In the genomic region with DNA sequence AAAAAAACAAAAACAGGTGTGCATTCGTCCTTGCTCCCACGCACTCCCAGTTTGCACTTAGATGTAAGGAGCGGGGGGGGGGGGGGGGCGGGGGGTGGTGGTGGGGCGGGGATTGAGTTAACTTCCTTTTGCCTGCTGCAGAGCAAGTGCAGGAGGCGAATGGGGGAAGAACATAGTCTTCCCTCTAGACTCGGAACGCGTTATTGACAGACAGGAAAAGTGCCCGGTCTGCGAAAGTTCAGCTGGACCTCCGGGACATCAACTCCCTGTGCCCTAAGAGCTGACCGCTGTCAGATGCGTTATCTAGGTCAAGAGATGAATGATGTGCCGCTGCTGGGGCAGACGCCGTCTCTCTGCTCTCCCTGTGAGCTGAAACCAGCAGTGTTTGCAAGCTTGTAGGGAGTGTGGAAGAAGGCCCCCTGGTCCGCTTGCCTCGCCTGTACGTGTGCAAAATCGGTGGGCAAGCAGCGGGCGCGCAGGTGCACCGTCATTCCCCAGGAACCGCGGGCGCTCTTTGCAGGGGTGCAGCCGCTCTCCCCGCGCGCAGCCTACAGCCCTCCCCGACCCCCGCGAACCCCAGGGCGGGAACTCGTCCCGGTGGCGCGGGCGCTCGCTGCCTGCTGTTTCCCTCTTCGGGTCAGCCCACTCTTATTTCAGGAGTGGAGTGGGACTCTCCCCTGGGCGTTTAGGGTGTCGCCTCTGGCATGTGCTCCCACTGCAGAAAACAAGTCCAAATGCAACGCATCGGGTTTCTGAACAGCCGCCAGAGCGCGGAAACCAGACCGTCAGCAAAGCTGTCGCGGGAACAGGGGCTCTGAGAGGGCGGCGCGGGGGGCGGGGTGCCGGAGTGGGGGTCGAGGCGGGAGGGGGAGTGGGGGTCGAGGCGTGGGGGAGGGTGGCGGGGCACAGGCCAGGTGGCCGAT, we compare ENCODE assay signal across 8 cellular contexts. TPM values are rescaled to one million over a fixed set of nuclear protein-coding genes. Genes with fewer than 3 reads are reported as not detected.
DNase-seq lines count a peak whose midpoint lies in the region; ATAC-seq and TF ChIP-seq lines count a peak whose summit lies in the region.

No MANE protein-coding gene starts in this region.

- H3K27ac ChIP-seq in MM.1S (ENCODE audit: low read length) = no peak overlapping the region
- peak overlapping the region; percentile 27 to 99 (median 90) for H3K27ac ChIP-seq in heart left ventricle
- H3K27ac ChIP-seq in prostate gland = peak overlapping the region; percentile 30 to 86

- peak overlapping the region; percentile 56; the same call in 1 of the 2 replicates for H2AFZ ChIP-seq in MM.1S (ENCODE audit: low read length)

- H3K4me3 Mint-ChIP-seq in activated T-helper 2 cell treated with anti-CD3 and anti-CD28 coated beads, Interferon-gamma antibody, Interleukin-2, Interleukin-4, amounts not matched to agents 10 μg/mL and 5 μg/mL and 100 μg/mL, durations not matched to agents 14 hours and 24 hours and 36 hours (ENCODE audit: low read depth) = peak overlapping the region; percentile 81

- 0 out of 2 replicates have a peak, but pooled peaks cover 4% of the 10 kb centered on the region for H3K79me2 ChIP-seq in MM.1S (ENCODE audit: low read length)

- peak overlapping the region; percentile 53 for H3K4me3 ChIP-seq in MM.1S (ENCODE audit: low read length)
- H3K4me3 ChIP-seq in heart left ventricle = peak overlapping the region; percentile 21 to 89 (median 78)
- peak overlapping the region; percentile 71 to 77 for H3K4me3 ChIP-seq in prostate gland

- H3K9me3 Mint-ChIP-seq in activated T-helper 2 cell treated with anti-CD3 and anti-CD28 coated beads, Interferon-gamma antibody, Interleukin-2, Interleukin-4, amounts not matched to agents 10 μg/mL and 5 μg/mL and 100 μg/mL, durations not matched to agents 14 hours and 24 hours and 36 hours = no peaks in the 10 kb centered on the region

- peaks cover 10% of the 10 kb centered on the region; the same call in 1 of the 2 replicates for H3F3A ChIP-seq in MM.1S (ENCODE audit: insufficient read depth, low read length)

- ATAC-seq in heart left ventricle (no peak), GM18502 (IDR thresholded peaks at IDR 0.05; ENCODE audit: poor library complexity, unreplicated experiment) (no peak), HG02798 (IDR thresholded peaks at IDR 0.05; ENCODE audit: poor library complexity, unreplicated experiment) (no peak)

- peak; percentile 60 for DNase-seq in EL
- DNase-seq in MM.1S = peak; percentile 41
- DNase-seq in activated T-helper 2 cell treated with anti-CD3 and anti-CD28 coated beads, Interferon-gamma antibody, Interleukin-2, Interleukin-4, amounts not matched to agents 10 μg/mL and 5 μg/mL and 100 μg/mL, durations not matched to agents 14 hours and 24 hours and 36 hours (ENCODE audit: low spot score) = no peak
- DNase-seq in heart left ventricle = peak in 4 of 5 donors; percentile 37 to 59 (median 46)
- DNase-seq in prostate gland (ENCODE audit: low spot score) = peak; percentile 22
- DNase-seq in SW 1271 (lab: John Stamatoyannopoulos, UW) = no peak

- H3K27me3 ChIP-seq in MM.1S (replicated peaks; ENCODE audit: insufficient read depth, low read length) (no peaks in the 10 kb centered on the region), heart left ventricle (no peaks in the 10 kb centered on the region), prostate gland (replicated peaks; ENCODE audit: insufficient read depth) (no peaks in the 10 kb centered on the region)

- H3K27me3 Mint-ChIP-seq in activated T-helper 2 cell treated with anti-CD3 and anti-CD28 coated beads, Interferon-gamma antibody, Interleukin-2, Interleukin-4, amounts not matched to agents 10 μg/mL and 5 μg/mL and 100 μg/mL, durations not matched to agents 14 hours and 24 hours and 36 hours (ENCODE audit: low read depth) = no peaks in the 10 kb centered on the region

- TF ChIP-seq POLR2A in heart left ventricle (IDR thresholded peaks at IDR 0.05) (no peak), prostate gland (IDR thresholded peaks at IDR 0.05) (no peak)

- 0 to 1% (median 1%) methylated on average over 25 to 64 of the region's 64 CpGs for WGBS in heart left ventricle, 4 donors
- WGBS in prostate gland = under 1% methylated on average over 61 of the region's 64 CpGs

- H3K36me3 ChIP-seq in MM.1S (replicated peaks; ENCODE audit: insufficient read depth, low read length) = no peaks in the 10 kb centered on the region
- no peaks in the 10 kb centered on the region for H3K36me3 ChIP-seq in heart left ventricle
- H3K36me3 ChIP-seq in prostate gland = no peaks in the 10 kb centered on the region

- no peaks in the 10 kb centered on the region for H3K9me3 ChIP-seq in MM.1S (replicated peaks; ENCODE audit: insufficient read depth, low read length)
- H3K9me3 ChIP-seq in heart left ventricle = no peaks in the 10 kb centered on the region
- no peaks in the 10 kb centered on the region for H3K9me3 ChIP-seq in prostate gland

- 0 out of 2 replicates have a peak overlapping the region, but pooled peaks have one; percentile 23 for H3K9ac ChIP-seq in MM.1S (ENCODE audit: low read length)

- H3K36me3 Mint-ChIP-seq in activated T-helper 2 cell treated with anti-CD3 and anti-CD28 coated beads, Interferon-gamma antibody, Interleukin-2, Interleukin-4, amounts not matched to agents 10 μg/mL and 5 μg/mL and 100 μg/mL, durations not matched to agents 14 hours and 24 hours and 36 hours (ENCODE audit: low read depth) = peaks cover 22% of the 10 kb centered on the region

- H3K9me2 ChIP-seq in MM.1S (replicated peaks; ENCODE audit: insufficient read depth, low read length) = no peaks in the 10 kb centered on the region

- H3K4me1 ChIP-seq in MM.1S (ENCODE audit: low read length) (no peaks in the 10 kb centered on the region), heart left ventricle (peaks cover 0 to 75% (median 30%) of the 10 kb centered on the region in 12 donors), prostate gland (replicated peaks) (peaks cover 13% of the 10 kb centered on the region)

- intact Hi-C loops in activated T-helper 2 cell treated with anti-CD3 and anti-CD28 coated beads, Interferon-gamma antibody, Interleukin-2, Interleukin-4, amounts not matched to agents 10 μg/mL and 5 μg/mL and 100 μg/mL, durations not matched to agents 14 hours and 24 hours and 36 hours (cut with micrococcal nuclease) = loop anchor here (1.0 to 10.0 kb wide), 4 partner anchors 28 to 466 kb away; no protein-coding TSS in a partner anchor
- intact Hi-C loops in heart left ventricle (cut with DNase I) (loop anchor here in 8 of 10 donors (2.0 to 10.0 kb wide), 6 partner anchors 34 to 202 kb away; no protein-coding TSS in a partner anchor), prostate gland (cut with DNase I) (loop anchor here (5.0 kb wide), 2 partner anchors 39 to 54 kb away; no protein-coding TSS in a partner anchor)

- H3K4me2 ChIP-seq in MM.1S (ENCODE audit: low read depth, low read length) = peak overlapping the region; percentile 88

- H3K27ac Mint-ChIP-seq in activated T-helper 2 cell treated with anti-CD3 and anti-CD28 coated beads, Interferon-gamma antibody, Interleukin-2, Interleukin-4, amounts not matched to agents 10 μg/mL and 5 μg/mL and 100 μg/mL, durations not matched to agents 14 hours and 24 hours and 36 hours = peak overlapping the region; percentile 75

- TF ChIP-seq CTCF in MM.1S (IDR thresholded peaks at IDR 0.05; ENCODE audit: low read length) (no peak), heart left ventricle (IDR thresholded peaks at IDR 0.05) (no peak), prostate gland (IDR thresholded peaks at IDR 0.05) (no peak)

- H3K4me1 Mint-ChIP-seq in activated T-helper 2 cell treated with anti-CD3 and anti-CD28 coated beads, Interferon-gamma antibody, Interleukin-2, Interleukin-4, amounts not matched to agents 10 μg/mL and 5 μg/mL and 100 μg/mL, durations not matched to agents 14 hours and 24 hours and 36 hours (ENCODE audit: low read depth) = peaks cover 27% of the 10 kb centered on the region

- no peaks in the 10 kb centered on the region for H4K20me1 ChIP-seq in MM.1S (ENCODE audit: insufficient read depth, low read length)

RNA-seq across cellular contexts. Expression of a gene that starts 1.9 kb away (rescaled TPM):
- total RNA-seq in activated T-helper 2 cell treated with anti-CD3 and anti-CD28 coated beads, Interferon-gamma antibody, Interleukin-2, Interleukin-4, amounts not matched to agents 10 μg/mL and 5 μg/mL and 100 μg/mL, durations not matched to agents 14 hours and 24 hours and 36 hours = 124 and 126 TPM in 2 replicates
- 10 to 100 TPM in 7 of 9 donors, 1 to 10 TPM in 2; 8.4 to 53.1 (median 15.1) TPM for total RNA-seq in heart left ventricle
- polyA plus RNA-seq in heart left ventricle = 10 to 100 TPM in 1 of 2 donors, 1 to 10 TPM in 1; 6.2 to 11.9 TPM
- total RNA-seq in prostate gland = 10 to 100 TPM; 24.3 to 52.7 TPM

Comparison
In these comparisons a context has a peak if more than half of its experiments do, and no peak if none do; other contexts are left out.
1. DNase-seq: peak in EL (single experiment), MM.1S (single experiment), heart left ventricle (4 of 5) and prostate gland (single experiment); none in activated T-helper 2 cell treated with anti-CD3 and anti-CD28 coated beads, Interferon-gamma antibody, Interleukin-2, Interleukin-4, amounts not matched to agents 10 μg/mL and 5 μg/mL and 100 μg/mL, durations not matched to agents 14 hours and 24 hours and 36 hours (single experiment) and SW 1271 (0 of 2).
2. Peak in every context shown above with its lines, with median percentiles within 50 percentile points of each other: H3K4me3 ChIP-seq.